18 cellular contexts compared by ENCODE assay signal in the genomic region with DNA sequence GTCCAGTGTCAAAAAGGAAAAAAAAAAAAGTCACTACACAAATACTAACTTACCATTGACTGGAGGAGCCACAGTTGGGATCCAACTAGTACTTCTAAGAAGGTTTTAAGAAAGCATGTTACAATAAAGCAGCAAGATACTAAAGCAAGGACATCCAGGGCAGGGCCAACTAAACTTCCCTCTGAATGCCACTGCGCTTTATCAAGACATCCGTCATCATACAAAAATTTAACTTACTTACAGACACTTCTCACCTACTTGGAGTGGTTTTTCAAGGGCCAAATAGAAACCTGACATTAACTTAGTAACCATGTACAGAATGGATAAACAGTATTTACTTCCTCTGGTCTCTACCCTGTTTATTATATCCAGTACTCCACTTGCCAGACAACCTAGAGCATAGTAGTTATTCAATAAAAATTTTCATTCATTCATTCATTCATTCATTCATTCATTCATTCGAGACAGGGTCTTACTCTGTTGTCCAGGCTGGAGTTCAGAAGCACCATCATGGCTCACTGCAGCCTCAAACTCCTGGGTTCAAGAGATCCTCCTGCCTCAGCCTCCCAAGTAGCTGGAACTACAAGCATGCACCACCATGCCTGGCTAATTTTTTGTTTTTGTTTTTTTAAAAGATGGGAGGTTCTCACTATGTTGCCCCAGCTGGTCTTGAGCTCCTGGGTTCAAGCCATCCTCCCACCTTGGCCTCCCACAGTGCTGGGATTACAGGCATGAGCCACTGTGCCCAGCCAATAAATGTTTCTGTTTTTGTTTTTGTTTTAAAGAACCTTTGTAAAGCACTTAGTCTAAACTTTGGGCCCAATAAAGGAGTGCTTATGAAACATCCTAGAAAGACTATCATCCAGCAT. TPM values are rescaled to one million over a fixed set of nuclear protein-coding genes. Genes with fewer than 3 reads are reported as not detected.
A peak's percentile ranks its signal among the peaks of the same experiment; 100 is the strongest.
DNase-seq lines count a peak whose midpoint lies in the region; ATAC-seq, FAIRE-seq and TF ChIP-seq lines count a peak whose summit lies in the region.
"Had no signal": no experiment of that assay in that cellular context is flagged by ENCODE, and none has a peak within 500 bp of the region (broad histone marks: within the 10 kb centered on the region; RNA-seq: fewer than 3 reads in every experiment).

No MANE protein-coding gene starts in this region.

- FAIRE-seq in pancreas (lab: Jason Lieb, UNC), result no peak
- FAIRE-seq: RCC 7860 had no signal

- peaks cover 3% of the 10 kb centered on the region for H3K9me3 Mint-ChIP-seq in neural crest cell

- CTCF ChIA-PET in PC-9 (lab: Charles Lee), result interaction anchor here (0.6 kb wide), 1 partner anchor 83 kb away, joined by 5 read pairs; no protein-coding TSS in a partner anchor

- H3K36me3 ChIP-seq in ACC112 (ENCODE audit: insufficient read depth, low read length) (peaks cover 6% of the 10 kb centered on the region), PC-9 (ENCODE audit: low read depth) (peaks cover 16% of the 10 kb centered on the region), pancreas (no peaks in the 10 kb centered on the region)

- H3K4me3 Mint-ChIP-seq in neural crest cell, result no peak overlapping the region
- H3K4me3 Mint-ChIP-seq: activated CD4-positive, alpha-beta T cell treated with anti-CD3 and anti-CD28 coated beads for 36 hours; activated naive CD8-positive, alpha-beta T cell treated with anti-CD3 and anti-CD28 coated beads, Interleukin-2, amount 50 U/mL, for 24 hours had no signal

- no peaks in the 10 kb centered on the region for H3K27me3 Mint-ChIP-seq in neural crest cell (ENCODE audit: low read depth)
- H3K27me3 Mint-ChIP-seq: activated CD4-positive, alpha-beta T cell treated with anti-CD3 and anti-CD28 coated beads for 36 hours; activated naive CD8-positive, alpha-beta T cell treated with anti-CD3 and anti-CD28 coated beads, Interleukin-2, amount 50 U/mL, for 24 hours had no signal

- TF ChIP-seq CTCF in PC-9 (conservative IDR thresholded peaks at IDR 0.05), result no peak
- TF ChIP-seq CTCF in dorsolateral prefrontal cortex (IDR thresholded peaks at IDR 0.05 in 54 of 56, conservative IDR thresholded peaks at IDR 0.05 in 2 of 56; ENCODE audit: low read depth in 1 of 56, partially characterized antibody in 56 of 56), result no peak
- no peak for TF ChIP-seq CTCF in neural crest cell (conservative IDR thresholded peaks at IDR 0.05)
- no peak for TF ChIP-seq CTCF in pancreas (IDR thresholded peaks at IDR 0.05)

- H3F3A ChIP-seq in PC-9 (ENCODE audit: insufficient read depth, low read depth), result peaks cover 62% of the 10 kb centered on the region

- POLR2A ChIA-PET in PC-9 (lab: Charles Lee; ENCODE audit: unreplicated experiment), result interaction anchor here (0.6 to 0.8 kb wide), 3 partner anchors 17 to 100 kb away, joined by 6 to 35 read pairs (median 8); no protein-coding TSS in a partner anchor

- H3K4me3 ChIP-seq in ACC112 (ENCODE audit: low read depth, low read length) (no peak overlapping the region), PC-9 (peak overlapping the region; percentile 31; the same call in 1 of the 2 replicates), dorsolateral prefrontal cortex (no peak overlapping the region), pancreas (no peak overlapping the region)
- H3K4me3 ChIP-seq: MG63 had no signal

- peaks cover 8% of the 10 kb centered on the region for H3K36me3 Mint-ChIP-seq in neural crest cell (ENCODE audit: low read depth)

- peaks cover 37% of the 10 kb centered on the region for H3K4me1 Mint-ChIP-seq in neural crest cell

- peak overlapping the region; percentile 71 for H3K4me2 ChIP-seq in PC-9

- no peaks in the 10 kb centered on the region for H3K9me2 ChIP-seq in PC-9 (ENCODE audit: insufficient read depth)

- H3K9me3 ChIP-seq in PC-9 (ENCODE audit: insufficient read depth, low read depth), result no peaks in the 10 kb centered on the region; the same call in 1 of the 2 replicates
- H3K9me3 ChIP-seq in pancreas, result no peaks in the 10 kb centered on the region
- H3K9me3 ChIP-seq: Caco-2, MG63 had no signal

- peaks cover 80% of the 10 kb centered on the region for H3K79me2 ChIP-seq in ACC112 (ENCODE audit: control insufficient read depth, insufficient read depth, low read length, unreplicated experiment)
- peaks cover 100% of the 10 kb centered on the region for H3K79me2 ChIP-seq in PC-9 (ENCODE audit: low read depth)

- H3K27ac ChIP-seq in ACC112 (ENCODE audit: low read depth, low read length) (peak overlapping the region; percentile 83), PC-9 (peak overlapping the region; percentile 92), dorsolateral prefrontal cortex (peak overlapping the region in 32 of 59 donors; percentile 2 to 84 (median 46)), pancreas (peak overlapping the region in 1 of 4 donors; percentile 25)

- H4K20me1 ChIP-seq in PC-9 (ENCODE audit: insufficient read depth), result peaks cover 23% of the 10 kb centered on the region

- WGBS in pancreas, 2 donors, result 73 to 76% methylated on average over 3 of the region's 3 CpGs

- no TSS peak for BruUV-seq in PC-9 (replicated peaks; lab: Mats Ljungman, UMichigan)

- intact Hi-C loops in PC-9 (cut with micrococcal nuclease; ENCODE audit: unreplicated experiment), result loop anchor here (1.0 to 5.0 kb wide), 5 partner anchors 16 to 187 kb away; no protein-coding TSS in a partner anchor
- intact Hi-C loops in dorsolateral prefrontal cortex (cut with DNase I), result no loop called here
- intact Hi-C loops in left colon (cut with DNase I, micrococcal nuclease), result no loop called here
- intact Hi-C loops in pancreas (cut with DNase I), result no loop called here

- H2AFZ ChIP-seq in ACC112 (ENCODE audit: low read length, unreplicated experiment) (no peak overlapping the region), PC-9 (no peak overlapping the region)

- ATAC-seq in left colon, result no peak
- ATAC-seq in pancreas, result no peak
- ATAC-seq: activated naive CD8-positive, alpha-beta T cell treated with anti-CD3 and anti-CD28 coated beads, Interleukin-2, amount 50 U/mL, for 24 hours had no signal

- H3K27ac Mint-ChIP-seq in neural crest cell (ENCODE audit: unreplicated experiment), result peak overlapping the region; percentile 5

- peak; percentile 60 to 91 for DNase-seq in PC-9
- no peak for DNase-seq in dorsolateral prefrontal cortex
- DNase-seq in neural crest cell (ENCODE audit: low read depth, low spot score), result no peak
- DNase-seq in NCI-H1436 (lab: John Stamatoyannopoulos, UW), result no peak
- DNase-seq in left colon, result no peak
- DNase-seq in pancreas, result no peak
- DNase-seq in midbrain (lab: John Stamatoyannopoulos, UW), result no peak
- DNase-seq: activated CD4-positive, alpha-beta T cell treated with anti-CD3 and anti-CD28 coated beads for 36 hours; activated naive CD8-positive, alpha-beta T cell treated with anti-CD3 and anti-CD28 coated beads, Interleukin-2, amount 50 U/mL, for 24 hours; activated T-cell treated with anti-CD3 and anti-CD28 coated beads, Interleukin-2, amount 50 U/mL, for 1 hour; Caco-2; erythroblast; GDM1; MG63; NCI-H526 treated with DMSO at 0.1 percent for 48 hours; T-helper 1 cell had no signal

- H3K27me3 ChIP-seq in ACC112 (ENCODE audit: insufficient read depth, low read length) (no peaks in the 10 kb centered on the region), PC-9 (ENCODE audit: insufficient read depth, low read depth) (no peaks in the 10 kb centered on the region), dorsolateral prefrontal cortex (no peaks in the 10 kb centered on the region), pancreas (no peaks in the 10 kb centered on the region)
- H3K27me3 ChIP-seq: MG63 had no signal

- H3K4me1 ChIP-seq in ACC112 (ENCODE audit: control insufficient read depth, insufficient read depth, low read length, unreplicated experiment), result peaks cover 58% of the 10 kb centered on the region
- peaks cover 72% of the 10 kb centered on the region for H3K4me1 ChIP-seq in PC-9 (replicated peaks; ENCODE audit: insufficient read depth)
- peaks cover 25 to 52% (median 51%) of the 10 kb centered on the region in 3 donors for H3K4me1 ChIP-seq in pancreas

RNA-seq across cellular contexts. Expression of a gene that starts 19.0 kb away (rescaled TPM):
- total RNA-seq in PC-9 (2021) (53.2 and 63.9 TPM in 2 replicates), dorsolateral prefrontal cortex (10 to 100 TPM; 23.6 to 40.5 (median 32.4) TPM), neural crest cell (24.5 and 24.6 TPM in 2 replicates), left colon (10 to 100 TPM; 28.2 to 28.4 TPM), pancreas (10 to 100 TPM in 5 of 6 donors, 1 to 10 TPM in 1; 9.0 to 22.7 (median 15.7) TPM)
- 10 to 100 TPM in 1 of 2 donors, 1 to 10 TPM in 1; 7.6 to 14.7 TPM for polyA plus RNA-seq in pancreas

Comparison
In these comparisons a context has a peak if more than half of its experiments do, and no peak if none do; other contexts are left out.
1. DNase-seq: peak in PC-9 (2 of 2); none in dorsolateral prefrontal cortex (0 of 10), neural crest cell (single experiment), NCI-H1436 (single experiment), left colon (0 of 2), pancreas (0 of 6) and midbrain (single experiment).